34 cellular contexts compared by ENCODE assay signal in genomic region chr5:4874097-4874496, GRCh38.
"Had no signal": no experiment of that assay in that cellular context is flagged by ENCODE, and none has a peak within 500 bp of the region (broad histone marks: within the 10 kb centered on the region; RNA-seq: fewer than 3 reads in every experiment).

No MANE protein-coding gene starts in this region.

- DNase-seq: Karpas-422, Kasumi-1, MG63, MM.1S, MV-4-11, NCI-H1048, NCI-H1092, NCI-H1092 treated with DMSO at 0.1 percent for 48 hours, NCI-H1105, NCI-H1105 treated with DMSO at 0.1 percent for 48 hours, NCI-H1417, NCI-H1417 treated with DMSO at 0.1 percent for 48 hours, NCI-H1436, NCI-H1436 treated with DMSO at 0.1 percent for 48 hours, NCI-H146, NCI-H1694, NCI-H1694 treated with DMSO at 0.1 percent for 48 hours, NCI-H187, NCI-H187 treated with DMSO at 0.1 percent for 48 hours, NCI-H1930, NCI-H2029, NCI-H2029 treated with DMSO at 0.1 percent for 48 hours, NCI-H2081, NCI-H2081 treated with DMSO at 0.1 percent for 48 hours, NCI-H2107, NCI-H2171, NCI-H2171 treated with DMSO at 0.1 percent for 48 hours, NCI-H2227 treated with DMSO at 0.1 percent for 48 hours, NCI-H226, NCI-H345, NCI-H446, NCI-H446 treated with DMSO at 0.1 percent for 48 hours, NCI-H510A, NCI-H510A treated with DMSO at 0.1 percent for 48 hours had no signal

- H3K36me3 ChIP-seq: MG63 had no signal

- H3K4me3 ChIP-seq: MG63 had no signal

- H3K9me3 ChIP-seq: MG63 had no signal
